Comparison of ENCODE assay signal across 11 cellular contexts in genomic region chr5:59152701-59153245, GRCh38.
A peak's percentile ranks its signal among the peaks of the same experiment; 100 is the strongest.
DNase-seq lines count a peak whose midpoint lies in the region; ATAC-seq and TF ChIP-seq lines count a peak whose summit lies in the region.
"Had no signal": no experiment of that assay in that cellular context is flagged by ENCODE, and none has a peak within 500 bp of the region (broad histone marks: within the 10 kb centered on the region; RNA-seq: fewer than 3 reads in every experiment).

No MANE protein-coding gene starts in this region.

- H3K9me3 ChIP-seq in skeletal muscle tissue (ENCODE audit: control insufficient read depth in 3 of 3, low read length in 3 of 3) (no peaks in the 10 kb centered on the region), lower lobe of right lung (no peaks in the 10 kb centered on the region), ascending aorta (no peaks in the 10 kb centered on the region)
- H3K9me3 ChIP-seq: Peyer's patch had no signal

- no peaks in the 10 kb centered on the region for H3K27me3 ChIP-seq in skeletal muscle tissue (ENCODE audit: control insufficient read depth in 3 of 3, insufficient read depth in 3 of 3, low read length in 3 of 3)
- no peaks in the 10 kb centered on the region for H3K27me3 ChIP-seq in lower lobe of right lung (ENCODE audit: low read depth)
- no peaks in the 10 kb centered on the region for H3K27me3 ChIP-seq in ascending aorta
- H3K27me3 ChIP-seq: Peyer's patch had no signal

- no peak for TF ChIP-seq CTCF in lower lobe of right lung (IDR thresholded peaks at IDR 0.05)
- no peak for TF ChIP-seq CTCF in ascending aorta (IDR thresholded peaks at IDR 0.05)

- no peaks in the 10 kb centered on the region for H3K27me3 Mint-ChIP-seq in activated T-cell treated with anti-CD3 and anti-CD28 coated beads, Interleukin-2, amount 50 U/mL, for 24 hours
- no peaks in the 10 kb centered on the region for H3K27me3 Mint-ChIP-seq in activated CD8-positive, alpha-beta T cell treated with anti-CD3 and anti-CD28 coated beads, Interleukin-2, amount 10 ng/mL, durations not matched to agents 7 days and 5 days (ENCODE audit: low read depth)
- H3K27me3 Mint-ChIP-seq: activated B cell treated with CpG ODN at 0.5 μM for 24 hours had no signal

- peak overlapping the region; percentile 75 for H3K27ac Mint-ChIP-seq in activated T-cell treated with anti-CD3 and anti-CD28 coated beads, Interleukin-2, amount 50 U/mL, for 24 hours
- H3K27ac Mint-ChIP-seq in activated CD8-positive, alpha-beta T cell treated with anti-CD3 and anti-CD28 coated beads, Interleukin-2, amount 10 ng/mL, durations not matched to agents 7 days and 5 days = no peak overlapping the region
- H3K27ac Mint-ChIP-seq: activated B cell treated with CpG ODN at 0.5 μM for 24 hours had no signal

- no peaks in the 10 kb centered on the region for H3K9me3 Mint-ChIP-seq in activated T-cell treated with anti-CD3 and anti-CD28 coated beads, Interleukin-2, amount 50 U/mL, for 24 hours
- H3K9me3 Mint-ChIP-seq in activated CD8-positive, alpha-beta T cell treated with anti-CD3 and anti-CD28 coated beads, Interleukin-2, amount 10 ng/mL, durations not matched to agents 7 days and 5 days (ENCODE audit: insufficient read depth) = no peaks in the 10 kb centered on the region
- H3K9me3 Mint-ChIP-seq: activated B cell treated with CpG ODN at 0.5 μM for 24 hours had no signal

- ATAC-seq in HG03342 (IDR thresholded peaks at IDR 0.05; ENCODE audit: unreplicated experiment) (peak; percentile 53), lower lobe of right lung (no peak)
- ATAC-seq in activated CD8-positive, alpha-beta T cell treated with anti-CD3 and anti-CD28 coated beads, Interleukin-2, amount 10 ng/mL, durations not matched to agents 7 days and 5 days = peak; percentile 66

- intact Hi-C loops in lower lobe of right lung (cut with DNase I) = no loop called here
- intact Hi-C loops in ascending aorta (cut with DNase I) = no loop called here

- H3K4me1 ChIP-seq in skeletal muscle tissue (ENCODE audit: control insufficient read depth in 3 of 3, insufficient read depth in 3 of 3, low read length in 3 of 3) = peaks cover under 1 to 38% (median 5%) of the 10 kb centered on the region in 3 donors
- no peaks in the 10 kb centered on the region for H3K4me1 ChIP-seq in lower lobe of right lung
- no peaks in the 10 kb centered on the region for H3K4me1 ChIP-seq in ascending aorta

- H3K9ac ChIP-seq in skeletal muscle tissue (ENCODE audit: low read depth in 1 of 3, low read length in 3 of 3) = no peak overlapping the region

- H3K27ac ChIP-seq in skeletal muscle tissue (ENCODE audit: low read depth, low read length) = peak overlapping the region; percentile 39
- H3K27ac ChIP-seq in lower lobe of right lung = no peak overlapping the region
- no peak overlapping the region for H3K27ac ChIP-seq in ascending aorta
- H3K27ac ChIP-seq: Peyer's patch had no signal

- H3K4me3 Mint-ChIP-seq in activated T-cell treated with anti-CD3 and anti-CD28 coated beads, Interleukin-2, amount 50 U/mL, for 24 hours = peak overlapping the region; percentile 1
- H3K4me3 Mint-ChIP-seq in activated CD8-positive, alpha-beta T cell treated with anti-CD3 and anti-CD28 coated beads, Interleukin-2, amount 10 ng/mL, durations not matched to agents 7 days and 5 days = peak overlapping the region; percentile 44
- H3K4me3 Mint-ChIP-seq: activated B cell treated with CpG ODN at 0.5 μM for 24 hours had no signal

- CTCF ChIA-PET in activated CD8-positive, alpha-beta T cell treated with anti-CD3 and anti-CD28 coated beads, Interleukin-2, amount 10 ng/mL, durations not matched to agents 7 days and 5 days (lab: Charles Lee) = interaction anchor here (1.9 to 3.3 kb wide), 4 partner anchors 9 to 111 kb away, joined by 4 to 25 read pairs (median 14); no protein-coding TSS in a partner anchor

- no peaks in the 10 kb centered on the region for H3K36me3 ChIP-seq in skeletal muscle tissue (ENCODE audit: control insufficient read depth in 3 of 3, insufficient read depth in 3 of 3, low read length in 3 of 3)
- H3K36me3 ChIP-seq in lower lobe of right lung = no peaks in the 10 kb centered on the region
- H3K36me3 ChIP-seq in ascending aorta = no peaks in the 10 kb centered on the region
- H3K36me3 ChIP-seq: Peyer's patch had no signal

- POLR2A ChIA-PET in activated CD8-positive, alpha-beta T cell treated with anti-CD3 and anti-CD28 coated beads, Interleukin-2, amount 10 ng/mL, durations not matched to agents 7 days and 5 days (lab: Charles Lee) = interaction anchor here (0.7 kb wide), 1 partner anchor 125 kb away, joined by 3 read pairs; no protein-coding TSS in a partner anchor

- H3K4me3 ChIP-seq in skeletal muscle tissue (ENCODE audit: low read length in 3 of 3) (no peak overlapping the region), lower lobe of right lung (no peak overlapping the region), ascending aorta (no peak overlapping the region)
- H3K4me3 ChIP-seq: Peyer's patch had no signal

- DNase-seq in activated T-cell treated with anti-CD3 and anti-CD28 coated beads, Interleukin-2, amount 50 U/mL, for 24 hours = no peak
- DNase-seq in activated T-cell treated with anti-CD3 and anti-CD28 coated beads for 4 hours (no peak), lower lobe of right lung (no peak), cerebellar nuclear complex (lab: John Stamatoyannopoulos, UW) (no peak), ascending aorta (ENCODE audit: low spot score in 2 of 2) (no peak)
- no peak for DNase-seq in activated CD8-positive, alpha-beta T cell treated with anti-CD3 and anti-CD28 coated beads, Interleukin-2, amount 10 ng/mL, durations not matched to agents 7 days and 5 days
- DNase-seq: activated B cell treated with CpG ODN at 0.5 μM for 24 hours, anterior cingulate cortex, Peyer's patch had no signal

- H3K36me3 Mint-ChIP-seq in activated T-cell treated with anti-CD3 and anti-CD28 coated beads, Interleukin-2, amount 50 U/mL, for 24 hours (ENCODE audit: low read depth) = no peaks in the 10 kb centered on the region
- H3K36me3 Mint-ChIP-seq in activated CD8-positive, alpha-beta T cell treated with anti-CD3 and anti-CD28 coated beads, Interleukin-2, amount 10 ng/mL, durations not matched to agents 7 days and 5 days (ENCODE audit: low read depth) = peaks cover 3% of the 10 kb centered on the region

- peaks cover 16% of the 10 kb centered on the region for H3K4me1 Mint-ChIP-seq in activated T-cell treated with anti-CD3 and anti-CD28 coated beads, Interleukin-2, amount 50 U/mL, for 24 hours (ENCODE audit: low read depth)
- peaks cover 9% of the 10 kb centered on the region for H3K4me1 Mint-ChIP-seq in activated CD8-positive, alpha-beta T cell treated with anti-CD3 and anti-CD28 coated beads, Interleukin-2, amount 10 ng/mL, durations not matched to agents 7 days and 5 days (ENCODE audit: low read depth)
- H3K4me1 Mint-ChIP-seq: activated B cell treated with CpG ODN at 0.5 μM for 24 hours had no signal

Comparison
In these comparisons a context has a peak if more than half of its experiments do, and no peak if none do; other contexts are left out.
1. ATAC-seq: peak in HG03342 (single experiment) and activated CD8-positive, alpha-beta T cell treated with anti-CD3 and anti-CD28 coated beads, Interleukin-2, amount 10 ng/mL, durations not matched to agents 7 days and 5 days (single experiment); none in lower lobe of right lung (0 of 2).